Comparison of ENCODE assay signal across 20 cellular contexts in the genomic region with DNA sequence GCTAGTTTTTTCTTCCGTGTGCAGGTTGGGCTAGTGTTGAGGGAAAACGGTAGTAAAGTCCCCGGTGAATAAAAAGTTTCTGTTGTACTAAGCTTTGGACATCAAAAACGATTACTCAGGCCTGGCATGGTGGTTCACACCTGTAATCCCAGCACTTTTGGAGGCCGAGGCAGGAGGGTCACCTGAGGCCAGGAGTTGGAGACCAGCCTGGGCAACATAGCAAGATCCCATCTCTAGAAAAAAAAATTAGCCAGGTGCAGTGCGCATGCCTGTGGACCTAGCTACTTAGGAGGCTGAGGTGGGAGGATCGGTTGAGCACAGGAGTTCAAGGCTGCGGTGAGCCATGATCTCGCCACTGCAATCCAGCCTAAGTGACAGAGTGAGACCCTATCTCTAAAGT.
DNase-seq lines count a peak whose midpoint lies in the region; ATAC-seq, FAIRE-seq and TF ChIP-seq lines count a peak whose summit lies in the region.
"Had no signal": no experiment of that assay in that cellular context is flagged by ENCODE, and none has a peak within 500 bp of the region (broad histone marks: within the 10 kb centered on the region; RNA-seq: fewer than 3 reads in every experiment).

No MANE protein-coding gene starts in this region.

- H3K4me3 ChIP-seq in HepG2 (replicated peaks in 1 of 3; ENCODE audit: insufficient read depth in 1 of 3, low read depth in 2 of 3, low read length in 3 of 3) (no peak overlapping the region), right lobe of liver (no peak overlapping the region)
- H3K4me3 ChIP-seq: BLaER1, GM23338 had no signal

- H3K4me3 Mint-ChIP-seq in WTC11: no peak overlapping the region
- H3K4me3 Mint-ChIP-seq in stimulated activated naive B cell treated with anti-CD40 and anti-IgM and Interleukin-4, amounts not matched to agents 10 μg/mL and 1 μg/mL and 100 μg/mL, for 72 hours: no peak overlapping the region
- no peak overlapping the region for H3K4me3 Mint-ChIP-seq in activated T-helper 2 cell treated with anti-CD3 and anti-CD28 coated beads, Interferon-gamma antibody, Interleukin-2, Interleukin-4, amounts not matched to agents 10 μg/mL and 5 μg/mL and 100 μg/mL, durations not matched to agents 14 hours and 24 hours and 36 hours (ENCODE audit: low read depth)
- H3K4me3 Mint-ChIP-seq: B cell; CD4-positive, alpha-beta T cell; CD8-positive, alpha-beta memory T cell; GM23338; H9; HFFc6 had no signal

- peaks cover 57% of the 10 kb centered on the region for H3K4me1 ChIP-seq in HepG2 (ENCODE audit: insufficient read depth, low read length)
- H3K4me1 ChIP-seq in right lobe of liver: peaks cover 0 to 13% (median 6%) of the 10 kb centered on the region in 4 donors

- TF ChIP-seq CTCF in HepG2 (CRISPR knock-in tag; IDR thresholded peaks at IDR 0.05): no peak
- TF ChIP-seq CTCF in right lobe of liver (IDR thresholded peaks at IDR 0.05): no peak
- no peak for TF ChIP-seq CTCF in WTC11 (IDR thresholded peaks at IDR 0.05)

- peaks cover 8% of the 10 kb centered on the region for H3K27me3 Mint-ChIP-seq in WTC11 (ENCODE audit: low read depth)
- H3K27me3 Mint-ChIP-seq in stimulated activated naive B cell treated with anti-CD40 and anti-IgM and Interleukin-4, amounts not matched to agents 10 μg/mL and 1 μg/mL and 100 μg/mL, for 72 hours: no peaks in the 10 kb centered on the region
- peaks cover 15% of the 10 kb centered on the region for H3K27me3 Mint-ChIP-seq in activated T-helper 2 cell treated with anti-CD3 and anti-CD28 coated beads, Interferon-gamma antibody, Interleukin-2, Interleukin-4, amounts not matched to agents 10 μg/mL and 5 μg/mL and 100 μg/mL, durations not matched to agents 14 hours and 24 hours and 36 hours (ENCODE audit: low read depth)
- H3K27me3 Mint-ChIP-seq: B cell; CD4-positive, alpha-beta T cell had no signal

- H2AFZ ChIP-seq in HepG2 (ENCODE audit: low read length): no peak overlapping the region

- in situ Hi-C loops in HepG2 (cut with HindIII; ENCODE audit: extremely low pct_ligation_motif_present, low pct_unique_long_range_greater_than_20kb): loop anchor here (5.0 to 25.0 kb wide), 4 partner anchors 76 to 532 kb away; no protein-coding TSS in a partner anchor

- no peak overlapping the region for H3K9ac ChIP-seq in HepG2 (ENCODE audit: insufficient read depth, low read depth, low read length)
- H3K9ac ChIP-seq: BLaER1 had no signal

- no TSS peak for BruUV-seq in HepG2 (replicated peaks; lab: Mats Ljungman, UMichigan)

- H3K9me3 Mint-ChIP-seq in WTC11: no peaks in the 10 kb centered on the region
- H3K9me3 Mint-ChIP-seq in stimulated activated naive B cell treated with anti-CD40 and anti-IgM and Interleukin-4, amounts not matched to agents 10 μg/mL and 1 μg/mL and 100 μg/mL, for 72 hours: no peaks in the 10 kb centered on the region
- no peaks in the 10 kb centered on the region for H3K9me3 Mint-ChIP-seq in activated T-helper 2 cell treated with anti-CD3 and anti-CD28 coated beads, Interferon-gamma antibody, Interleukin-2, Interleukin-4, amounts not matched to agents 10 μg/mL and 5 μg/mL and 100 μg/mL, durations not matched to agents 14 hours and 24 hours and 36 hours
- H3K9me3 Mint-ChIP-seq: CD4-positive, alpha-beta T cell; CD8-positive, alpha-beta memory T cell; GM23338; H9; HFFc6 had no signal

- H3K27me3 ChIP-seq in HepG2 (ENCODE audit: control insufficient read depth in 1 of 2, insufficient read depth in 2 of 2, low read length in 2 of 2): no peaks in the 10 kb centered on the region
- H3K27me3 ChIP-seq in right lobe of liver: no peaks in the 10 kb centered on the region
- H3K27me3 ChIP-seq: BLaER1 had no signal

- no peaks in the 10 kb centered on the region for H3K9me3 ChIP-seq in HepG2 (ENCODE audit: low read length)
- no peaks in the 10 kb centered on the region for H3K9me3 ChIP-seq in right lobe of liver
- H3K9me3 ChIP-seq: BLaER1 had no signal

- CTCF ChIA-PET in HepG2 (lab: Yijun Ruan, JAX; ENCODE audit: low intra/inter-chr PET ratio, low total read pairs): interaction anchor here (2.6 kb wide), 1 partner anchor 233 kb away, joined by 10 read pairs; no protein-coding TSS in a partner anchor
- CTCF ChIA-PET in WTC11 (lab: Charles Lee): interaction anchor here (1.5 to 7.7 kb wide), 4 partner anchors 141 to 238 kb away, joined by 5 to 144 read pairs (median 19); partner anchors contain the start of gene MALT1

- no peak for TF ChIP-seq POLR2A in HepG2 (IDR thresholded peaks at IDR 0.05; ENCODE audit: insufficient read depth in 1 of 2, low read depth in 2 of 2, low read length in 2 of 2)
- TF ChIP-seq POLR2A in right lobe of liver (IDR thresholded peaks at IDR 0.05): no peak

- intact Hi-C loops in HepG2 (cut with micrococcal nuclease; ENCODE audit: unreplicated experiment): no loop called here
- intact Hi-C loops in right lobe of liver (cut with DNase I): loop anchor here (5.0 to 10.0 kb wide), 3 partner anchors 144 to 234 kb away; partner anchors contain the start of gene MALT1 (in 1 of the 2)
- intact Hi-C loops in activated T-helper 2 cell treated with anti-CD3 and anti-CD28 coated beads, Interferon-gamma antibody, Interleukin-2, Interleukin-4, amounts not matched to agents 10 μg/mL and 5 μg/mL and 100 μg/mL, durations not matched to agents 14 hours and 24 hours and 36 hours (cut with micrococcal nuclease): no loop called here

- no peak for TF ChIP-seq RAD21 in HepG2 (CRISPR knock-in tag; IDR thresholded peaks at IDR 0.05)

- H3K36me3 ChIP-seq in HepG2 (replicated peaks in 1 of 2; ENCODE audit: control insufficient read depth in 1 of 2, insufficient read depth in 2 of 2, low read length in 2 of 2) (no peaks in the 10 kb centered on the region), right lobe of liver (no peaks in the 10 kb centered on the region)
- H3K36me3 ChIP-seq: BLaER1 had no signal

- no peaks in the 10 kb centered on the region for H3K79me2 ChIP-seq in HepG2 (ENCODE audit: insufficient read depth, low read length)

- no peaks in the 10 kb centered on the region for H3K36me3 Mint-ChIP-seq in WTC11
- no peaks in the 10 kb centered on the region for H3K36me3 Mint-ChIP-seq in stimulated activated naive B cell treated with anti-CD40 and anti-IgM and Interleukin-4, amounts not matched to agents 10 μg/mL and 1 μg/mL and 100 μg/mL, for 72 hours
- no peaks in the 10 kb centered on the region for H3K36me3 Mint-ChIP-seq in activated T-helper 2 cell treated with anti-CD3 and anti-CD28 coated beads, Interferon-gamma antibody, Interleukin-2, Interleukin-4, amounts not matched to agents 10 μg/mL and 5 μg/mL and 100 μg/mL, durations not matched to agents 14 hours and 24 hours and 36 hours (ENCODE audit: low read depth)
- H3K36me3 Mint-ChIP-seq: CD8-positive, alpha-beta memory T cell had no signal

- H3K4me1 Mint-ChIP-seq in WTC11: peaks cover 14% of the 10 kb centered on the region
- peaks cover 39 to 69% of the 10 kb centered on the region in 2 donors for H3K4me1 Mint-ChIP-seq in stimulated activated naive B cell treated with anti-CD40 and anti-IgM and Interleukin-4, amounts not matched to agents 10 μg/mL and 1 μg/mL and 100 μg/mL, for 72 hours
- H3K4me1 Mint-ChIP-seq in activated T-helper 2 cell treated with anti-CD3 and anti-CD28 coated beads, Interferon-gamma antibody, Interleukin-2, Interleukin-4, amounts not matched to agents 10 μg/mL and 5 μg/mL and 100 μg/mL, durations not matched to agents 14 hours and 24 hours and 36 hours (ENCODE audit: low read depth): peaks cover 32% of the 10 kb centered on the region

- FAIRE-seq in HepG2 (lab: Jason Lieb, UNC) (no peak), GM18507 (lab: Jason Lieb, UNC) (peak; percentile 36)

- WGBS in HepG2 (ENCODE audit: low lambda C conversion rate): 86% methylated on average over 9 of the region's 9 CpGs
- WGBS in right lobe of liver (ENCODE audit: insufficient coverage, low coverage, low lambda C conversion rate, missing lambda C conversion rate): 80% methylated on average over 7 of the region's 9 CpGs

- no peak overlapping the region for H3K27ac ChIP-seq in HepG2 (ENCODE audit: extremely low read length, insufficient read depth, low read length)
- no peak overlapping the region for H3K27ac ChIP-seq in right lobe of liver
- H3K27ac ChIP-seq: BLaER1 had no signal

- no peak for DNase-seq in HepG2 (ENCODE audit: low spot score)
- no peak for DNase-seq in right lobe of liver
- DNase-seq in GM18507 (ENCODE audit: extremely low spot score, insufficient read length, low read depth): no peak
- DNase-seq in WTC11 (ENCODE audit: low spot score): no peak
- DNase-seq in stimulated activated naive B cell treated with anti-CD40 and anti-IgM and Interleukin-4, amounts not matched to agents 10 μg/mL and 1 μg/mL and 100 μg/mL, for 72 hours: no peak
- no peak for DNase-seq in activated T-helper 2 cell treated with anti-CD3 and anti-CD28 coated beads, Interferon-gamma antibody, Interleukin-2, Interleukin-4, amounts not matched to agents 10 μg/mL and 5 μg/mL and 100 μg/mL, durations not matched to agents 14 hours and 24 hours and 36 hours (ENCODE audit: low spot score)
- no peak for DNase-seq in COLO829 (ENCODE audit: low spot score)
- no peak for DNase-seq in activated CD4-positive, alpha-beta T cell treated with anti-CD3 and anti-CD28 coated beads for 48 hours
- DNase-seq: Calu3; CD4-positive, alpha-beta T cell; CD8-positive, alpha-beta memory T cell; COR-L47; DMS53; DMS79 treated with DMSO at 0.1 percent for 48 hours; GF-D8; H9; HFFc6 had no signal

- H3K4me2 ChIP-seq in HepG2 (ENCODE audit: low read depth, low read length): no peak overlapping the region
- H3K4me2 ChIP-seq: BLaER1, GM23338 had no signal

- ATAC-seq in HepG2 (no peak), right lobe of liver (no peak), WTC11 (no peak)
- no peak for ATAC-seq in stimulated activated naive B cell treated with anti-CD40 and anti-IgM and Interleukin-4, amounts not matched to agents 10 μg/mL and 1 μg/mL and 100 μg/mL, for 72 hours (replicated peaks)
- ATAC-seq: GM23338 had no signal

- no peak overlapping the region for H3K27ac Mint-ChIP-seq in WTC11
- H3K27ac Mint-ChIP-seq in stimulated activated naive B cell treated with anti-CD40 and anti-IgM and Interleukin-4, amounts not matched to agents 10 μg/mL and 1 μg/mL and 100 μg/mL, for 72 hours: peak overlapping the region; percentile 25
- no peak overlapping the region for H3K27ac Mint-ChIP-seq in activated T-helper 2 cell treated with anti-CD3 and anti-CD28 coated beads, Interferon-gamma antibody, Interleukin-2, Interleukin-4, amounts not matched to agents 10 μg/mL and 5 μg/mL and 100 μg/mL, durations not matched to agents 14 hours and 24 hours and 36 hours
- H3K27ac Mint-ChIP-seq: B cell; CD4-positive, alpha-beta T cell; CD8-positive, alpha-beta memory T cell; GM23338; H9; HFFc6 had no signal

- POLR2A ChIA-PET in HepG2 (lab: Yijun Ruan, JAX) (interaction anchor here (1.6 kb wide), 1 partner anchor 19 kb away, joined by 4 read pairs; no protein-coding TSS in a partner anchor), WTC11 (lab: Charles Lee) (no interaction called here)

- TF ChIP-seq EP300 in HepG2 (IDR thresholded peaks at IDR 0.05; ENCODE audit: low read depth in 2 of 2, low read length in 2 of 2): no peak
- no peak for TF ChIP-seq EP300 in HepG2 (CRISPR knock-in tag; IDR thresholded peaks at IDR 0.05; ENCODE audit: borderline replicate concordance)

- no peaks in the 10 kb centered on the region for H4K20me1 ChIP-seq in HepG2 (ENCODE audit: insufficient read depth, low read length)
- H4K20me1 ChIP-seq: BLaER1 had no signal

TF ChIP-seq in HepG2, 621 proteins besides CTCF, POLR2A, EP300 and RAD21 (continues in another document):
- peak; percentile 78 for TF ChIP-seq ZNF121 (CRISPR knock-in tag; IDR thresholded peaks at IDR 0.05)

Comparison
In these comparisons a context has a peak if more than half of its experiments do, and no peak if none do; other contexts are left out.
1. intact Hi-C loops: an anchor here in right lobe of liver (5.0 to 10.0 kb wide); none called in HepG2 and activated T-helper 2 cell treated with anti-CD3 and anti-CD28 coated beads, Interferon-gamma antibody, Interleukin-2, Interleukin-4, amounts not matched to agents 10 μg/mL and 5 μg/mL and 100 μg/mL, durations not matched to agents 14 hours and 24 hours and 36 hours.
2. Of the 50 proteins assayed by ChIP-seq in both HepG2 and WTC11: peak only in HepG2: none; only in WTC11: none; in both: ZNF121; in neither: 49.